Comparison of ENCODE assay signal across 8 cellular contexts in the genomic region with DNA sequence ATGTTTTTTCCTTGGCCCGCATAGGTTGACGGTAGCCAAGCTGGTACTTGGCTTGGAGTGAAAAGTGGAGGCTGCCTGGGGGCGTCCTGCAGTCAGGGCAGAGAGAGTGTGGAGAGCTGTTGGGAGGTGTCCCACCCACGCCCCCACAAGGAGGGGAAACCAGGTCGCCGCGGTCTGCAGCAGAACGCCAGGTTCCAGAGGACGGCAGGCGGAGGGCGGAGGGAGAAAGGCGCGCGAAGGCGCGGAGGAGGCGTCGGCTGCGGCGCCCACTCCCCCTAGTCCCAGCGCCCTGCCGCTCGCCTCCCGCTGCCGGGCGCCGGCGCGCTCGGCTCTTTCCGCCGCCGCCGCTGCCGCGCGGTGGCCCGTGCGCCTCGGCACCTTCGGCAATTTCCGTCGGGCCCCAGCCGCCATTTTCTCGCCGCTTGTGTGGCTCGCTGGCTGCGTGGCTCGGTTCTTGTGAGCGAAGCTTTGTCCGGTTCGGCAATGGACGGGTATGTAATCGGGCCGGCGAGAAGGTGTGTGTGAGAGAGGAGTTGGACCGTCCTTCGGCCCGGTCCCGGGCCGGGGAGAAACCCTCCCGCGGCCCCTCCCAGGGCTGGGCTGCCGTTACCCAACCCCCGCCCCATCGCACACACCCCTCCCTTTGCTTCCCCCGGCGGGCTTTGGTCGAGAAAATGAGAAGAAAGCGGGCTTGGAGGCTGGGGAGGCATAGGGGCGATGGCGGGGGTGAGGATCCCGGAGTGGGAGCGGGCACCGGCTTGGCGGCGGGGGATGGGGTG.
DNase-seq lines count a peak whose midpoint lies in the region; ATAC-seq and TF ChIP-seq lines count a peak whose summit lies in the region.

A gene with protein sequence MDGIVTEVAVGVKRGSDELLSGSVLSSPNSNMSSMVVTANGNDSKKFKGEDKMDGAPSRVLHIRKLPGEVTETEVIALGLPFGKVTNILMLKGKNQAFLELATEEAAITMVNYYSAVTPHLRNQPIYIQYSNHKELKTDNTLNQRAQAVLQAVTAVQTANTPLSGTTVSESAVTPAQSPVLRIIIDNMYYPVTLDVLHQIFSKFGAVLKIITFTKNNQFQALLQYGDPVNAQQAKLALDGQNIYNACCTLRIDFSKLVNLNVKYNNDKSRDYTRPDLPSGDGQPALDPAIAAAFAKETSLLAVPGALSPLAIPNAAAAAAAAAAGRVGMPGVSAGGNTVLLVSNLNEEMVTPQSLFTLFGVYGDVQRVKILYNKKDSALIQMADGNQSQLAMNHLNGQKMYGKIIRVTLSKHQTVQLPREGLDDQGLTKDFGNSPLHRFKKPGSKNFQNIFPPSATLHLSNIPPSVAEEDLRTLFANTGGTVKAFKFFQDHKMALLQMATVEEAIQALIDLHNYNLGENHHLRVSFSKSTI (plus strand): TSS at position 403 of the 779 bp plus-strand sequence. CDS start 81 bp downstream, at position 484.

- peak; percentile 95 for ATAC-seq in GM19035 (IDR thresholded peaks at IDR 0.05; ENCODE audit: unreplicated experiment)
- peak; percentile 94 for ATAC-seq in HG03280 (IDR thresholded peaks at IDR 0.05; ENCODE audit: unreplicated experiment)

- DNase-seq in Ammon's horn (ENCODE audit: low spot score), result peak; percentile 82
- peak; percentile 74 for DNase-seq in NCI-H446 treated with DMSO at 0.1 percent for 48 hours (lab: John Stamatoyannopoulos, UW)
- peak; percentile 75 to 77 for DNase-seq in activated CD4-positive, alpha-beta T cell treated with anti-CD3 and anti-CD28 coated beads for 4 hours
- DNase-seq in choroid plexus epithelial cell (ENCODE audit: low read depth), result peak; percentile 79
- DNase-seq in stimulated activated CD4-positive, alpha-beta T cell treated with anti-CD3 and anti-CD28 coated beads, Interleukin-1b, Interleukin-23, amount 100 ng/mL, for 4 hours (ENCODE audit: low read depth in 2 of 2), result peak; percentile 67 to 78

- H3K27me3 ChIP-seq in layer of hippocampus (ENCODE audit: control insufficient read depth, insufficient read depth, low read length), result no peaks in the 10 kb centered on the region

- peak within 1 kb of the TSS; percentile 99 for H3K27ac ChIP-seq in layer of hippocampus (ENCODE audit: low read depth, low read length)

- H3K4me3 ChIP-seq in choroid plexus epithelial cell (ENCODE audit: low read depth, low read length), result peak within 1 kb of the TSS; percentile 92

- no peak for TF ChIP-seq CTCF in choroid plexus epithelial cell (conservative IDR thresholded peaks at IDR 0.05; ENCODE audit: low read depth, low read length)

Comparison
In these comparisons a context has a peak if more than half of its experiments do, and no peak if none do; other contexts are left out.
1. Peak in every context shown above with its lines: DNase-seq, ATAC-seq, H3K4me3 ChIP-seq and H3K27ac ChIP-seq.